35 cellular contexts compared by ENCODE assay signal in genomic region chr6:50718058-50718457, GRCh38. TPM values are rescaled to one million over a fixed set of nuclear protein-coding genes. Genes with fewer than 3 reads are reported as not detected.
"Had no signal": no experiment of that assay in that cellular context is flagged by ENCODE, and none has a peak within 500 bp of the region (broad histone marks: within the 10 kb centered on the region; RNA-seq: fewer than 3 reads in every experiment).

No MANE protein-coding gene starts in this region.

- H3K4me1 ChIP-seq: left lung, lower lobe of right lung, pancreas, psoas muscle, right atrium auricular region, right lobe of liver, testis, thyroid gland, transverse colon, upper lobe of left lung, vagina had no signal

- H3K4me1 Mint-ChIP-seq: immature natural killer cell had no signal

- H3K27me3 ChIP-seq: testis, thyroid gland, vagina had no signal

- H3K4me3 Mint-ChIP-seq: immature natural killer cell; naive thymus-derived CD8-positive, alpha-beta T cell; nephron; neural crest cell; stimulated activated naive B cell treated with anti-CD40 and anti-IgM and Interleukin-4, amounts not matched to agents 10 μg/mL and 1 μg/mL and 100 μg/mL, for 72 hours had no signal

- H3K27ac ChIP-seq: left lung, lower lobe of right lung, pancreas, psoas muscle, right atrium auricular region, right lobe of liver, stomach, testis, thyroid gland, transverse colon, upper lobe of left lung, vagina had no signal

- H3K4me3 ChIP-seq: left lung, lower lobe of right lung, pancreas, psoas muscle, right atrium auricular region, right lobe of liver, smooth muscle cell, stomach, testis, thyroid gland, transverse colon, upper lobe of left lung, vagina had no signal

- H3K27ac Mint-ChIP-seq: immature natural killer cell; naive thymus-derived CD8-positive, alpha-beta T cell; nephron; stimulated activated naive B cell treated with anti-CD40 and anti-IgM and Interleukin-4, amounts not matched to agents 10 μg/mL and 1 μg/mL and 100 μg/mL, for 72 hours had no signal

- DNase-seq: hippocampal formation; immature natural killer cell; kidney; left colon; left lung; lower lobe of right lung; mammary epithelial cell; mesenchymal stem cell; naive thymus-derived CD8-positive, alpha-beta T cell; nucleus accumbens; pancreas; psoas muscle; right lobe of liver; stimulated activated CD4-positive, alpha-beta T cell treated with anti-CD3 and anti-CD28 coated beads, Interleukin-12 subunit alpha, Interleukin-12 subunit beta, amount 100 ng/mL, for 4 hours; stimulated activated CD4-positive, alpha-beta T cell treated with anti-CD3 and anti-CD28 coated beads, Interleukin-15, amount 100 ng/mL, for 24 hours; stimulated activated CD4-positive, alpha-beta T cell treated with anti-CD3 and anti-CD28 coated beads, Interleukin-2, amount 100 ng/mL, for 24 hours; stimulated activated CD4-positive, alpha-beta T cell treated with anti-CD3 and anti-CD28 coated beads, Interleukin-4, amount 100 ng/mL, for 1 hour; stimulated activated naive B cell treated with anti-CD40 and anti-IgM and Interleukin-4, amounts not matched to agents 10 μg/mL and 1 μg/mL and 100 μg/mL, for 72 hours; stimulated activated naive CD8-positive, alpha-beta T cell treated with anti-CD3 and anti-CD28 coated beads, Interleukin-15, Interleukin-2, amounts not matched to agents 100 U/mL and 50 U/mL, for 24 hours; stomach; testis; thyroid gland; transverse colon; upper lobe of left lung had no signal

- ATAC-seq: left colon; left lung; lower lobe of right lung; naive thymus-derived CD8-positive, alpha-beta T cell; pancreas; psoas muscle; right lobe of liver; stimulated activated naive B cell treated with anti-CD40 and anti-IgM and Interleukin-4, amounts not matched to agents 10 μg/mL and 1 μg/mL and 100 μg/mL, for 72 hours; stimulated activated naive CD8-positive, alpha-beta T cell treated with anti-CD3 and anti-CD28 coated beads, Interleukin-15, Interleukin-2, amounts not matched to agents 100 U/mL and 50 U/mL, for 24 hours had no signal

- H3K9me3 Mint-ChIP-seq: neural crest cell had no signal

- H3K36me3 ChIP-seq: left lung, lower lobe of right lung, pancreas, right atrium auricular region, right lobe of liver, stomach, thyroid gland, transverse colon, upper lobe of left lung, vagina had no signal

- H3K9me3 ChIP-seq: left lung, lower lobe of right lung, pancreas, psoas muscle, right atrium auricular region, right lobe of liver, stomach, testis, thyroid gland, transverse colon, upper lobe of left lung, vagina had no signal

RNA-seq across cellular contexts. Expression of gene TFAP2D, which starts 4.7 kb away (rescaled TPM):
- total RNA-seq: kidney; left colon; left lung; liver; lower lobe of right lung; mammary epithelial cell; mucosa of gallbladder; naive thymus-derived CD8-positive, alpha-beta T cell; neural crest cell; osteoblast; pancreas; posterior vena cava; psoas muscle; right atrium auricular region; right lobe of liver; skeletal muscle tissue; smooth muscle cell; stomach; testis; thyroid gland; transverse colon; upper lobe of left lung; urinary bladder; vagina had no signal
